8 cellular contexts compared by ENCODE assay signal in genomic region chr16:89560413-89561194, GRCh38. TPM values are rescaled to one million over a fixed set of nuclear protein-coding genes. Genes with fewer than 3 reads are reported as not detected.
A peak's percentile ranks its signal among the peaks of the same experiment; 100 is the strongest.
DNase-seq lines count a peak whose midpoint lies in the region; ATAC-seq and TF ChIP-seq lines count a peak whose summit lies in the region.

TSS of gene RPL13 (plus strand) at chr16:89560682. CDS start at chr16:89560960, 278 bp downstream.

- H3K9me3 ChIP-seq in PC-3 (ENCODE audit: low read length) (no peaks in the 10 kb centered on the region), mucosa of descending colon (no peaks in the 10 kb centered on the region)

- TF ChIP-seq CTCF in PC-3 (conservative IDR thresholded peaks at IDR 0.05; ENCODE audit: low read depth, low read length) = no peak
- TF ChIP-seq CTCF in mucosa of descending colon (IDR thresholded peaks at IDR 0.05) = no peak

- H3F3A ChIP-seq in PC-3 (ENCODE audit: low read length, unreplicated experiment) = peaks cover 12% of the 10 kb centered on the region

- peak within 1 kb of the TSS; percentile 90 for H3K4me3 ChIP-seq in Jurkat, Clone E6-1 (ENCODE audit: low read length)
- H3K4me3 ChIP-seq in PC-3 (ENCODE audit: low read length) (peak within 1 kb of the TSS; percentile 99), mucosa of descending colon (peak within 1 kb of the TSS; percentile 71)

- peak within 1 kb of the TSS; percentile 63; the same call in 1 of the 2 replicates for H2AFZ ChIP-seq in PC-3 (ENCODE audit: low read length)

- BruUV-seq in PC-3 (replicated peaks; lab: Mats Ljungman, UMichigan) = no TSS peak

- peak within 1 kb of the TSS; percentile 99 for H3K9ac ChIP-seq in PC-3 (ENCODE audit: low read length)

- no peaks in the 10 kb centered on the region for H3K27me3 ChIP-seq in PC-3 (ENCODE audit: low read length)

- DNase-seq in DMS 273 treated with DMSO at 0.1 percent for 48 hours (lab: John Stamatoyannopoulos, UW) (peak; percentile 89), PC-3 (peak; percentile 94), activated T-cell treated with anti-CD3 and anti-CD28 coated beads for 48 hours (ENCODE audit: low read depth) (peak; percentile 89), epithelial cell of prostate (ENCODE audit: low read depth, low spot score) (peak; percentile 78), mucosa of descending colon (peak; percentile 95 to 97 (median 95))
- peak; percentile 91 for DNase-seq in Jurkat, Clone E6-1 (ENCODE audit: low read depth, low spot score)
- peak; percentile 83 to 86 for DNase-seq in stimulated activated CD8-positive, alpha-beta memory T cell treated with anti-CD3 and anti-CD28 coated beads, Interleukin-4, amount 100 ng/mL, for 1 hour (ENCODE audit: low read depth in 2 of 2, low spot score in 1 of 2)

- ATAC-seq in GM21529 (IDR thresholded peaks at IDR 0.05; ENCODE audit: unreplicated experiment) = peak; percentile 83
- peak; percentile 67 for ATAC-seq in PC-3
- ATAC-seq in mucosa of descending colon = peak; percentile 91

- CTCF ChIA-PET in PC-3 (lab: Charles Lee) = no interaction called here

- POLR2A ChIA-PET in PC-3 (lab: Charles Lee; ENCODE audit: unreplicated experiment) = no interaction called here

- H3K36me3 ChIP-seq in PC-3 (ENCODE audit: low read depth, low read length) = peaks cover 41% of the 10 kb centered on the region
- peaks cover 7% of the 10 kb centered on the region for H3K36me3 ChIP-seq in mucosa of descending colon (ENCODE audit: low read depth)

- H3K27ac ChIP-seq in PC-3 (ENCODE audit: low read length) (peak within 1 kb of the TSS; percentile 93), epithelial cell of prostate (peak within 1 kb of the TSS; percentile 98)

- peaks cover 41% of the 10 kb centered on the region for H3K79me2 ChIP-seq in PC-3 (ENCODE audit: low read length)

- H3K4me2 ChIP-seq in PC-3 (ENCODE audit: low read length) = peak within 1 kb of the TSS; percentile 99

- H3K4me1 ChIP-seq in PC-3 (ENCODE audit: insufficient read depth, low read length) = peaks cover 50% of the 10 kb centered on the region
- H3K4me1 ChIP-seq in mucosa of descending colon (ENCODE audit: low read depth) = peaks cover 43% of the 10 kb centered on the region

- peaks cover 41% of the 10 kb centered on the region for H4K20me1 ChIP-seq in PC-3 (ENCODE audit: low read length)

- H3K9me2 ChIP-seq in PC-3 (replicated peaks; ENCODE audit: low read length) = no peaks in the 10 kb centered on the region

- intact Hi-C loops in PC-3 (cut with micrococcal nuclease) (no loop called here), mucosa of descending colon (cut with DNase I, micrococcal nuclease) (no loop called here)

RNA-seq across cellular contexts. Expression of gene RPL13, which starts in this region (rescaled TPM):
- 3,252 TPM for polyA plus RNA-seq in Jurkat, Clone E6-1 (2012; ENCODE audit: insufficient read depth, insufficient read length)
- total RNA-seq in PC-3 (2014; rRNA removed) = 3,236 and 3,323 TPM in 2 replicates
- total RNA-seq in mucosa of descending colon = 1,000 to 10,000 TPM; 1,693 to 1,792 (median 1,717) TPM

Comparison
In these comparisons a context has a peak if more than half of its experiments do, and no peak if none do; other contexts are left out.
1. Peak in every context shown above with its lines: DNase-seq, ATAC-seq, H3K4me3 ChIP-seq and H3K27ac ChIP-seq.